19 cellular contexts compared by ENCODE assay signal in the genomic region with DNA sequence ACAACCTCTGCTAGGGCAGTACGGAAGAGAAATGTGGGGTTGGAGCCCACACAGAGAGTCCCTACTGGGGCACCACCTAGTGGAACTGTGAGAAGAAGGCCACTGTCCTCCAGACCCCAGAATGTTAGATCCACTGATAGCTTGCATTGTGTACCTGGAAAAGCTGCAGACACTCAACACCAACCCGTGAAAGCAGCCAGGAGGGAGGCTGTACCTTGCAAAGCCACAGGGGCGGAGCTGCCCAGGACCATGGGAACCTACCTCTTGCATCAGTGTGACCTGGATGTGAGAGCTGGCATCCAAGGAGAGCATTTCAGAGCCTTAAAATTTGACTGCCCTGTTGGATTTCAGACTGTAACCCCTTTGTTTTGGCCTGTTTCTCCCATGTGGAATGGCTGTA.
DNase-seq lines count a peak whose midpoint lies in the region; ATAC-seq and TF ChIP-seq lines count a peak whose summit lies in the region.
"Had no signal": no experiment of that assay in that cellular context is flagged by ENCODE, and none has a peak within 500 bp of the region (broad histone marks: within the 10 kb centered on the region; RNA-seq: fewer than 3 reads in every experiment).

No MANE protein-coding gene starts in this region.

- no peak for TF ChIP-seq CTCF in natural killer cell (IDR thresholded peaks at IDR 0.05)
- TF ChIP-seq CTCF in CD8-positive, alpha-beta T cell (IDR thresholded peaks at IDR 0.05), result no peak

- no peaks in the 10 kb centered on the region for H3K27me3 Mint-ChIP-seq in natural killer cell (ENCODE audit: low read depth in 2 of 2)
- H3K27me3 Mint-ChIP-seq in natural killer cell treated with Interleukin-12 subunit alpha and Interleukin-12 subunit beta and Interleukin-15 and Interleukin-18, amount 100 ng/mL, for 72 hours, result no peaks in the 10 kb centered on the region
- no peaks in the 10 kb centered on the region for H3K27me3 Mint-ChIP-seq in CD8-positive, alpha-beta T cell (ENCODE audit: low read depth)
- no peaks in the 10 kb centered on the region for H3K27me3 Mint-ChIP-seq in central memory CD8-positive, alpha-beta T cell
- H3K27me3 Mint-ChIP-seq: CD4-positive, CD25-positive, alpha-beta regulatory T cell; IgD-negative memory B cell had no signal

- H3K36me3 ChIP-seq in CD8-positive, alpha-beta T cell (ENCODE audit: insufficient read depth, low read length), result peaks cover 11% of the 10 kb centered on the region
- H3K36me3 ChIP-seq: BE2C had no signal

- DNase-seq in natural killer cell, result no peak
- no peak for DNase-seq in natural killer cell treated with Interleukin-12 subunit alpha and Interleukin-12 subunit beta and Interleukin-15 and Interleukin-18, amount 100 ng/mL, for 72 hours (ENCODE audit: low spot score)
- no peak for DNase-seq in CD8-positive, alpha-beta T cell
- DNase-seq in central memory CD8-positive, alpha-beta T cell (ENCODE audit: low spot score in 2 of 2), result no peak
- DNase-seq in occipital lobe (lab: John Stamatoyannopoulos, UW), result no peak
- no peak for DNase-seq in activated effector memory CD4-positive, alpha-beta T cell treated with anti-CD3 and anti-CD28 coated beads, Interleukin-2, amount 50 U/mL, for 16 hours
- DNase-seq: ACHN; BE2C; C1 segment of cervical spinal cord; Calu3; CD4-positive, CD25-positive, alpha-beta regulatory T cell; DMS79 treated with DMSO at 0.1 percent for 48 hours; GF-D8; GOT3; H7; HFFc6 had no signal

- intact Hi-C loops in natural killer cell (cut with micrococcal nuclease), result loop anchor here (5.0 kb wide), 1 partner anchor 128 kb away; no protein-coding TSS in a partner anchor
- intact Hi-C loops in CD8-positive, alpha-beta T cell (cut with DNase I, micrococcal nuclease), result no loop called here

- CTCF ChIA-PET in CD8-positive, alpha-beta T cell (lab: Charles Lee), result no interaction called here

- H3K4me3 ChIP-seq in CD8-positive, alpha-beta T cell (ENCODE audit: low read depth, low read length), result no peak overlapping the region

- no peaks in the 10 kb centered on the region for H3K36me3 Mint-ChIP-seq in natural killer cell
- peaks cover 42% of the 10 kb centered on the region for H3K36me3 Mint-ChIP-seq in natural killer cell treated with Interleukin-12 subunit alpha and Interleukin-12 subunit beta and Interleukin-15 and Interleukin-18, amount 100 ng/mL, for 72 hours
- H3K36me3 Mint-ChIP-seq in CD8-positive, alpha-beta T cell, result peaks cover 91% of the 10 kb centered on the region
- peaks cover 14% of the 10 kb centered on the region for H3K36me3 Mint-ChIP-seq in central memory CD8-positive, alpha-beta T cell (ENCODE audit: insufficient read depth)

- H3K4me3 Mint-ChIP-seq in natural killer cell, result no peak overlapping the region
- no peak overlapping the region for H3K4me3 Mint-ChIP-seq in natural killer cell treated with Interleukin-12 subunit alpha and Interleukin-12 subunit beta and Interleukin-15 and Interleukin-18, amount 100 ng/mL, for 72 hours
- H3K4me3 Mint-ChIP-seq in CD8-positive, alpha-beta T cell, result no peak overlapping the region
- no peak overlapping the region for H3K4me3 Mint-ChIP-seq in central memory CD8-positive, alpha-beta T cell
- H3K4me3 Mint-ChIP-seq: HFFc6, IgD-negative memory B cell had no signal

- peak overlapping the region; percentile 2 to 4 for H3K27ac Mint-ChIP-seq in natural killer cell
- peak overlapping the region in 1 of 2 donors; percentile 3 for H3K27ac Mint-ChIP-seq in natural killer cell treated with Interleukin-12 subunit alpha and Interleukin-12 subunit beta and Interleukin-15 and Interleukin-18, amount 100 ng/mL, for 72 hours
- H3K27ac Mint-ChIP-seq in CD8-positive, alpha-beta T cell, result peak overlapping the region; percentile 46
- H3K27ac Mint-ChIP-seq in central memory CD8-positive, alpha-beta T cell (ENCODE audit: low read depth), result peak overlapping the region; percentile 78
- H3K27ac Mint-ChIP-seq: HFFc6, IgD-negative memory B cell had no signal

- H3K27me3 ChIP-seq in CD8-positive, alpha-beta T cell (ENCODE audit: insufficient read depth, low read length), result no peaks in the 10 kb centered on the region
- H3K27me3 ChIP-seq: BE2C had no signal

- H3K9me3 Mint-ChIP-seq in natural killer cell, result no peaks in the 10 kb centered on the region
- H3K9me3 Mint-ChIP-seq in natural killer cell treated with Interleukin-12 subunit alpha and Interleukin-12 subunit beta and Interleukin-15 and Interleukin-18, amount 100 ng/mL, for 72 hours, result no peaks in the 10 kb centered on the region
- H3K9me3 Mint-ChIP-seq in CD8-positive, alpha-beta T cell, result peaks cover 16% of the 10 kb centered on the region
- peaks cover 6% of the 10 kb centered on the region for H3K9me3 Mint-ChIP-seq in central memory CD8-positive, alpha-beta T cell
- H3K9me3 Mint-ChIP-seq: HFFc6 had no signal

- H3K4me1 Mint-ChIP-seq in natural killer cell, result peaks cover 13 to 35% of the 10 kb centered on the region in 2 donors
- peaks cover 8 to 30% of the 10 kb centered on the region in 2 donors for H3K4me1 Mint-ChIP-seq in natural killer cell treated with Interleukin-12 subunit alpha and Interleukin-12 subunit beta and Interleukin-15 and Interleukin-18, amount 100 ng/mL, for 72 hours (ENCODE audit: low read depth in 2 of 2)
- peaks cover 14% of the 10 kb centered on the region for H3K4me1 Mint-ChIP-seq in CD8-positive, alpha-beta T cell (ENCODE audit: low read depth)
- peaks cover 36% of the 10 kb centered on the region for H3K4me1 Mint-ChIP-seq in central memory CD8-positive, alpha-beta T cell

- ATAC-seq in natural killer cell, result no peak
- no peak for ATAC-seq in natural killer cell treated with Interleukin-12 subunit alpha and Interleukin-12 subunit beta and Interleukin-15 and Interleukin-18, amount 100 ng/mL, for 72 hours
- ATAC-seq in CD8-positive, alpha-beta T cell, result no peak
- no peak for ATAC-seq in central memory CD8-positive, alpha-beta T cell (replicated peaks; ENCODE audit: extremely low read depth, poor library complexity, severe bottlenecking)
- ATAC-seq: HCT116, HepG2 had no signal

- POLR2A ChIA-PET in CD8-positive, alpha-beta T cell (lab: Charles Lee), result no interaction called here

- H3K9me3 ChIP-seq in CD8-positive, alpha-beta T cell (ENCODE audit: low read length), result no peaks in the 10 kb centered on the region
- H3K9me3 ChIP-seq: BE2C had no signal

- no peaks in the 10 kb centered on the region for H3K4me1 ChIP-seq in CD8-positive, alpha-beta T cell (ENCODE audit: insufficient read depth, low read length)
- H3K4me1 ChIP-seq: BE2C had no signal

- H3K27ac ChIP-seq in CD8-positive, alpha-beta T cell (ENCODE audit: low read depth, low read length), result no peak overlapping the region
